In genomic region chr4:113540859-113541258, GRCh38 we compare ENCODE assay signal across 10 cellular contexts.
DNase-seq lines count a peak whose midpoint lies in the region; ATAC-seq and TF ChIP-seq lines count a peak whose summit lies in the region.
"Had no signal": no experiment of that assay in that cellular context is flagged by ENCODE, and none has a peak within 500 bp of the region (broad histone marks: within the 10 kb centered on the region; RNA-seq: fewer than 3 reads in every experiment).

No MANE protein-coding gene starts in this region.

- intact Hi-C loops in activated naive CD4-positive, alpha-beta T cell treated with anti-CD3 and anti-CD28 coated beads for 36 hours (cut with micrococcal nuclease): no loop called here

- H3K4me1 ChIP-seq in mesodermal cell (ENCODE audit: control insufficient read depth, insufficient read depth, low read length, poor library complexity, severe bottlenecking): peaks cover 4% of the 10 kb centered on the region

- H3K4me3 Mint-ChIP-seq in activated naive CD4-positive, alpha-beta T cell treated with anti-CD3 and anti-CD28 coated beads for 36 hours: no peak overlapping the region
- H3K4me3 Mint-ChIP-seq in stimulated activated effector memory CD8-positive, alpha-beta T cell treated with anti-CD3 and anti-CD28 coated beads, Interleukin-12 subunit alpha, Interleukin-12 subunit beta, amount 100 ng/mL, for 72 hours: no peak overlapping the region
- H3K4me3 Mint-ChIP-seq: naive B cell had no signal

- H3K9me3 ChIP-seq in mesodermal cell (ENCODE audit: control insufficient read depth, low read length): no peaks in the 10 kb centered on the region

- H3K9me3 Mint-ChIP-seq in activated naive CD4-positive, alpha-beta T cell treated with anti-CD3 and anti-CD28 coated beads for 36 hours: no peaks in the 10 kb centered on the region
- H3K9me3 Mint-ChIP-seq in activated naive CD4-positive, alpha-beta T cell treated with anti-CD3 and anti-CD28 coated beads, Interleukin-2, amount 50 U/mL, for 72 hours: no peaks in the 10 kb centered on the region
- H3K9me3 Mint-ChIP-seq in stimulated activated effector memory CD8-positive, alpha-beta T cell treated with anti-CD3 and anti-CD28 coated beads, Interleukin-12 subunit alpha, Interleukin-12 subunit beta, amount 100 ng/mL, for 72 hours: no peaks in the 10 kb centered on the region
- H3K9me3 Mint-ChIP-seq: naive B cell had no signal

- H3K36me3 Mint-ChIP-seq in activated naive CD4-positive, alpha-beta T cell treated with anti-CD3 and anti-CD28 coated beads for 36 hours (ENCODE audit: low read depth): peaks cover 25% of the 10 kb centered on the region
- H3K36me3 Mint-ChIP-seq in activated naive CD4-positive, alpha-beta T cell treated with anti-CD3 and anti-CD28 coated beads, Interleukin-2, amount 50 U/mL, for 72 hours: peaks cover 16 to 37% of the 10 kb centered on the region in 2 donors
- H3K36me3 Mint-ChIP-seq in stimulated activated effector memory CD8-positive, alpha-beta T cell treated with anti-CD3 and anti-CD28 coated beads, Interleukin-12 subunit alpha, Interleukin-12 subunit beta, amount 100 ng/mL, for 72 hours: peaks cover 49% of the 10 kb centered on the region

- H3K36me3 ChIP-seq in mesodermal cell (ENCODE audit: control insufficient read depth, insufficient read depth, low read length): no peaks in the 10 kb centered on the region

- CTCF ChIA-PET in activated naive CD4-positive, alpha-beta T cell treated with anti-CD3 and anti-CD28 coated beads for 36 hours (lab: Charles Lee): interaction anchor here (1.4 kb wide), 1 partner anchor 17 kb away, joined by 3 read pairs; no protein-coding TSS in a partner anchor
- CTCF ChIA-PET in HEK293T (lab: Yijun Ruan, JAX): no interaction called here

- no peaks in the 10 kb centered on the region for H3K27me3 Mint-ChIP-seq in activated naive CD4-positive, alpha-beta T cell treated with anti-CD3 and anti-CD28 coated beads for 36 hours (ENCODE audit: low read depth)
- H3K27me3 Mint-ChIP-seq: naive B cell had no signal

- H3K4me3 ChIP-seq in mesodermal cell (ENCODE audit: extremely low read depth, insufficient read depth, low read length, poor library complexity, severe bottlenecking): no peak overlapping the region

- H3K4me1 Mint-ChIP-seq in activated naive CD4-positive, alpha-beta T cell treated with anti-CD3 and anti-CD28 coated beads for 36 hours (ENCODE audit: low read depth): peaks cover 23% of the 10 kb centered on the region
- H3K4me1 Mint-ChIP-seq in stimulated activated effector memory CD8-positive, alpha-beta T cell treated with anti-CD3 and anti-CD28 coated beads, Interleukin-12 subunit alpha, Interleukin-12 subunit beta, amount 100 ng/mL, for 72 hours: peaks cover 29% of the 10 kb centered on the region

- ATAC-seq in activated naive CD4-positive, alpha-beta T cell treated with anti-CD3 and anti-CD28 coated beads, Interleukin-2, amount 50 U/mL, for 72 hours: peak; percentile 58 to 68
- ATAC-seq in stimulated activated effector memory CD8-positive, alpha-beta T cell treated with anti-CD3 and anti-CD28 coated beads, Interleukin-12 subunit alpha, Interleukin-12 subunit beta, amount 100 ng/mL, for 72 hours: peak; percentile 48
- ATAC-seq in HG03108 (IDR thresholded peaks at IDR 0.05; ENCODE audit: unreplicated experiment) (no peak), HG03280 (IDR thresholded peaks at IDR 0.05; ENCODE audit: unreplicated experiment) (no peak)

- H3K27ac ChIP-seq in mesodermal cell (ENCODE audit: low read depth, low read length, severe bottlenecking): peak overlapping the region; percentile 60

- 83% methylated on average over 1 of the region's 1 CpG; no CpG with 5 or more reads in 1 of the 2 experiments for WGBS in mesodermal cell (ENCODE audit: insufficient coverage in 2 of 2), 2 experiments

- DNase-seq in activated naive CD4-positive, alpha-beta T cell treated with anti-CD3 and anti-CD28 coated beads for 36 hours: peak; percentile 68
- DNase-seq in activated naive CD4-positive, alpha-beta T cell (lab: John Stamatoyannopoulos, UW): no peak
- DNase-seq in activated naive CD4-positive, alpha-beta T cell treated with anti-CD3 and anti-CD28 coated beads, Interleukin-2, amount 50 U/mL, for 72 hours (ENCODE audit: low spot score in 2 of 2): peak in 1 of 2 donors; percentile 56
- no peak for DNase-seq in stimulated activated effector memory CD8-positive, alpha-beta T cell treated with anti-CD3 and anti-CD28 coated beads, Interleukin-12 subunit alpha, Interleukin-12 subunit beta, amount 100 ng/mL, for 72 hours (ENCODE audit: low spot score in 2 of 2)
- DNase-seq in HEK293T (ENCODE audit: extremely low spot score): no peak
- DNase-seq: MV-4-11, naive B cell had no signal

- POLR2A ChIA-PET in HEK293T (lab: Yijun Ruan, JAX): no interaction called here

- H3K27ac Mint-ChIP-seq in activated naive CD4-positive, alpha-beta T cell treated with anti-CD3 and anti-CD28 coated beads for 36 hours: peak overlapping the region; percentile 16
- H3K27ac Mint-ChIP-seq in activated naive CD4-positive, alpha-beta T cell treated with anti-CD3 and anti-CD28 coated beads, Interleukin-2, amount 50 U/mL, for 72 hours: peak overlapping the region; percentile 81
- no peak overlapping the region for H3K27ac Mint-ChIP-seq in stimulated activated effector memory CD8-positive, alpha-beta T cell treated with anti-CD3 and anti-CD28 coated beads, Interleukin-12 subunit alpha, Interleukin-12 subunit beta, amount 100 ng/mL, for 72 hours

TF ChIP-seq in HEK293T, 16 proteins besides CTCF, POLR2A, EP300 and RAD21:
- TF ChIP-seq SP1 (IDR thresholded peaks at IDR 0.05): no peak
- TF ChIP-seq PKNOX1 (IDR thresholded peaks at IDR 0.05): no peak
- no peak for TF ChIP-seq LEF1 (IDR thresholded peaks at IDR 0.05; ENCODE audit: borderline replicate concordance)
- no peak for TF ChIP-seq ZNF384 (IDR thresholded peaks at IDR 0.05)
- TF ChIP-seq FOXM1 (IDR thresholded peaks at IDR 0.05; ENCODE audit: borderline replicate concordance): no peak
- no peak for TF ChIP-seq TARDBP (IDR thresholded peaks at IDR 0.05)
- no peak for TF ChIP-seq NFRKB (IDR thresholded peaks at IDR 0.05)
- TF ChIP-seq BHLHE40 (IDR thresholded peaks at IDR 0.05; ENCODE audit: borderline replicate concordance): no peak
- TF ChIP-seq FOXK2 (IDR thresholded peaks at IDR 0.05): no peak
- TF ChIP-seq FOXA1 (IDR thresholded peaks at IDR 0.05): no peak
- no peak for TF ChIP-seq ARNT (IDR thresholded peaks at IDR 0.05)
- no peak for TF ChIP-seq SUZ12 (IDR thresholded peaks at IDR 0.05)
- no peak for TF ChIP-seq ELF4 (IDR thresholded peaks at IDR 0.05)
- TF ChIP-seq CTBP1 (IDR thresholded peaks at IDR 0.05; ENCODE audit: borderline replicate concordance): no peak
- TF ChIP-seq L3MBTL2 (conservative IDR thresholded peaks at IDR 0.05): no peak
- no peak for TF ChIP-seq HDGF (IDR thresholded peaks at IDR 0.05; ENCODE audit: borderline replicate concordance)

Comparison
In these comparisons a context has a peak if more than half of its experiments do, and no peak if none do; other contexts are left out.
1. ATAC-seq: peak in activated naive CD4-positive, alpha-beta T cell treated with anti-CD3 and anti-CD28 coated beads, Interleukin-2, amount 50 U/mL, for 72 hours (2 of 2) and stimulated activated effector memory CD8-positive, alpha-beta T cell treated with anti-CD3 and anti-CD28 coated beads, Interleukin-12 subunit alpha, Interleukin-12 subunit beta, amount 100 ng/mL, for 72 hours (single experiment); none in HG03108 (single experiment) and HG03280 (single experiment).